ENCODE assay signal across 10 cellular contexts in the genomic region with DNA sequence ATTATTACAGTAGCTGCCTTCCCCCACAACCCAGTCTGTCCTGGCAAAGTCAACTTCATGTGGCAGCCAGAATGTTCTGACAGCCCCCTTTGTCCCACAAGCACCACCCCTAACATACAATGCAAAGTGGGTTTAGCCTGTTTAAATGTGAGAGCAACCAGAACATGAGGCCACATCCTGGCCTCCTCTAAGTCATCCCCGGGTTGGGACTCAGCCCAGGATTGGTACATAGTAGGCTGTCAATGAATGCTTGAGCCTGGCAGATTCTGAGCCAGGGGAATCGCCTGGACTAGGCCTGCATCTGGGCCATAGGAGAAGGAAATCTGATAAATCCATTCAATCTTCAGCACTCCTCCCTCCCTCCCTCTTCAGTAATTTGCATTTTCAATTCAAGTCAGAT. TPM values are rescaled to one million over a fixed set of nuclear protein-coding genes. Genes with fewer than 3 reads are reported as not detected.
DNase-seq lines count a peak whose midpoint lies in the region; ATAC-seq and TF ChIP-seq lines count a peak whose summit lies in the region.
"Had no signal": no experiment of that assay in that cellular context is flagged by ENCODE, and none has a peak within 500 bp of the region (broad histone marks: within the 10 kb centered on the region; RNA-seq: fewer than 3 reads in every experiment).

No MANE protein-coding gene starts in this region.

- DNase-seq in Calu3 (no peak), adrenal gland (no peak), mesothelial cell of epicardium (ENCODE audit: low spot score in 2 of 2, unreplicated experiment in 2 of 2) (no peak), Right ventricle myocardium superior (no peak), H7 (no peak), NCI-H2196 treated with DMSO at 0.1 percent for 48 hours (lab: John Stamatoyannopoulos, UW; ENCODE audit: unreplicated experiment) (no peak)
- no peak for DNase-seq in stimulated activated CD4-positive, alpha-beta T cell treated with anti-CD3 and anti-CD28 coated beads, Interleukin-4, amount 100 ng/mL, for 1 hour

- BruUV-seq in Calu3 (replicated peaks; lab: Mats Ljungman, UMichigan) = no TSS peak

- H2AFZ ChIP-seq in KMS-11 (ENCODE audit: low read depth) = peak overlapping the region; percentile 11; the same call in 1 of the 2 replicates

- 84 to 100% (median 93%) methylated on average over 1 to 2 of the region's 2 CpGs for WGBS in adrenal gland, 4 donors

- H3K4me1 Mint-ChIP-seq in Calu3 (ENCODE audit: low read depth, unreplicated experiment) = peaks cover 79% of the 10 kb centered on the region
- H3K4me1 Mint-ChIP-seq in mesothelial cell of epicardium = peaks cover 73% of the 10 kb centered on the region

- H3K4me2 ChIP-seq in KMS-11 = no peak overlapping the region

- peaks cover 3% of the 10 kb centered on the region for H3K9me3 Mint-ChIP-seq in Calu3 (ENCODE audit: low read depth, unreplicated experiment)
- no peaks in the 10 kb centered on the region for H3K9me3 Mint-ChIP-seq in mesothelial cell of epicardium

- no peaks in the 10 kb centered on the region for H4K20me1 ChIP-seq in KMS-11 (ENCODE audit: insufficient read depth)

- peaks cover 84% of the 10 kb centered on the region for H3K36me3 Mint-ChIP-seq in Calu3 (ENCODE audit: insufficient read depth, unreplicated experiment)
- no peaks in the 10 kb centered on the region for H3K36me3 Mint-ChIP-seq in mesothelial cell of epicardium

- H3K4me3 ChIP-seq in KMS-11 (IDR thresholded peaks at IDR 0.05; ENCODE audit: insufficient read depth, low read depth, low read length) (no peak overlapping the region), adrenal gland (no peak overlapping the region), H7 (ENCODE audit: insufficient read depth, low read depth, low read length) (no peak overlapping the region)
- H3K4me3 ChIP-seq: GM12878 had no signal

- no peak for TF ChIP-seq POLR2A in adrenal gland (IDR thresholded peaks at IDR 0.05)

- no peaks in the 10 kb centered on the region for H3K9me3 ChIP-seq in adrenal gland (replicated peaks in 1 of 3)

- H3K79me2 ChIP-seq in KMS-11 (ENCODE audit: insufficient read depth, low read depth) = no peaks in the 10 kb centered on the region

- H3K4me3 Mint-ChIP-seq in Calu3 (ENCODE audit: low read depth, unreplicated experiment) (peak overlapping the region; percentile 46), mesothelial cell of epicardium (no peak overlapping the region)

- peaks cover 19% of the 10 kb centered on the region for H3K4me1 ChIP-seq in KMS-11 (ENCODE audit: low read depth, poor library complexity, severe bottlenecking)
- peaks cover 13 to 36% of the 10 kb centered on the region in 2 donors for H3K4me1 ChIP-seq in adrenal gland (replicated peaks in 1 of 2)

- TF ChIP-seq CTCF in Calu3 (IDR thresholded peaks at IDR 0.05; ENCODE audit: unreplicated experiment) (no peak), KMS-11 (conservative IDR thresholded peaks at IDR 0.05; ENCODE audit: low read depth, low read length) (no peak), adrenal gland (IDR thresholded peaks at IDR 0.05) (no peak), mesothelial cell of epicardium (IDR thresholded peaks at IDR 0.05; ENCODE audit: unreplicated experiment) (no peak)

- H3K27ac ChIP-seq in KMS-11 = no peak overlapping the region
- H3K27ac ChIP-seq in adrenal gland = peak overlapping the region in 3 of 5 donors; percentile 17 to 94 (median 19)

- no peak for ATAC-seq in Right ventricle myocardium superior (ENCODE audit: poor library complexity)

- H3K27me3 ChIP-seq in KMS-11 (ENCODE audit: insufficient read depth, low read depth) (peaks cover 19% of the 10 kb centered on the region; the same call in 1 of the 2 replicates), adrenal gland (no peaks in the 10 kb centered on the region), H7 (ENCODE audit: control insufficient read depth, insufficient read depth, low read length) (no peaks in the 10 kb centered on the region)

- H3K27me3 Mint-ChIP-seq in Calu3 (ENCODE audit: unreplicated experiment) (no peaks in the 10 kb centered on the region), mesothelial cell of epicardium (ENCODE audit: low read depth) (no peaks in the 10 kb centered on the region)

- CTCF ChIA-PET in Calu3 (lab: Charles Lee) = interaction anchor here (0.6 to 10.4 kb wide), 3 partner anchors 24 to 245 kb away, joined by 3 to 142 read pairs (median 3); no protein-coding TSS in a partner anchor

- H3K36me3 ChIP-seq in KMS-11 (ENCODE audit: insufficient read depth) = no peaks in the 10 kb centered on the region
- H3K36me3 ChIP-seq in adrenal gland (replicated peaks in 1 of 2) = no peaks in the 10 kb centered on the region
- H3K36me3 ChIP-seq in H7 (replicated peaks; ENCODE audit: control insufficient read depth, insufficient read depth, low read length) = no peaks in the 10 kb centered on the region

- peak overlapping the region; percentile 96 for H3K27ac Mint-ChIP-seq in Calu3 (ENCODE audit: unreplicated experiment)
- peak overlapping the region; percentile 97 for H3K27ac Mint-ChIP-seq in mesothelial cell of epicardium

- no peak overlapping the region for H3K9ac ChIP-seq in KMS-11

- intact Hi-C loops in Calu3 (cut with micrococcal nuclease; ENCODE audit: unreplicated experiment) = no loop called here
- intact Hi-C loops in adrenal gland (cut with DNase I) = no loop called here
- intact Hi-C loops in Right ventricle myocardium superior (cut with DNase I) = no loop called here

RNA-seq across cellular contexts. Expression of a gene that starts 4.3 kb away (rescaled TPM):
- total RNA-seq in Calu3 (2022) (539 and 709 TPM in 2 replicates), adrenal gland (100 to 1,000 TPM in 7 of 8 donors, 10 to 100 TPM in 1; 31.4 to 206 (median 134) TPM), mesothelial cell of epicardium (133 to 149 TPM (median 143 TPM) in 3 replicates), Right ventricle myocardium superior (12.6 TPM)
- 100 to 1,000 TPM in 2 of 3 donors, 10 to 100 TPM in 1; 20.9 to 164 (median 116) TPM for polyA plus RNA-seq in adrenal gland
- 20.0 and 24.0 TPM in 2 replicates for total RNA-seq in H7 (2014; rRNA removed; shearing (Covaris generic))

RNA-seq across cellular contexts. Expression of a gene that starts 43.5 kb away (rescaled TPM):
- total RNA-seq in Calu3 (2022) (29.5 and 39.1 TPM in 2 replicates), adrenal gland (100 to 1,000 TPM in 7 of 8 donors, 10 to 100 TPM in 1; 98.9 to 225 (median 137) TPM), mesothelial cell of epicardium (44.6 to 46.0 TPM (median 45.4 TPM) in 3 replicates), Right ventricle myocardium superior (250 TPM)
- 100 to 1,000 TPM in 1 of 3 donors, 10 to 100 TPM in 2; 48.5 to 110 (median 59.7) TPM for polyA plus RNA-seq in adrenal gland
- total RNA-seq in H7 (2014; rRNA removed; shearing (Covaris generic)) = 13.5 and 14.2 TPM in 2 replicates

RNA-seq across cellular contexts. Expression of a gene that starts 56.6 kb away (rescaled TPM):
- not detected in 2 replicates for total RNA-seq in Calu3 (2022)
- under 1 TPM in 5 of 8 donors, not detected in 3; 0.36 to 0.83 (median 0.49) TPM for total RNA-seq in adrenal gland
- polyA plus RNA-seq in adrenal gland = under 1 TPM; 0.07 to 0.24 (median 0.13) TPM
- 5.2 to 7.7 TPM (median 6.6 TPM) in 3 replicates for total RNA-seq in mesothelial cell of epicardium
- not detected for total RNA-seq in Right ventricle myocardium superior
- total RNA-seq in H7 (2014; rRNA removed; shearing (Covaris generic)) = not detected in 2 replicates
- total RNA-seq: GM12878, NCI-H460 had no signal
- polyA plus RNA-seq: GM12878 had no signal
